Comparison of ENCODE assay signal across 1 cellular context in genomic region chr3:56782215-56782614, GRCh38.
TF ChIP-seq lines count a peak whose summit lies in the region.

No MANE protein-coding gene starts in this region.

TF ChIP-seq in HepG2, 621 proteins besides CTCF, POLR2A, EP300 and RAD21 (continued from another document and continues in another):
- no peak for TF ChIP-seq ATF7-NPFF (CRISPR knock-in tag; IDR thresholded peaks at IDR 0.05; ENCODE audit: low read depth)
- TF ChIP-seq XBP1 (CRISPR knock-in tag; IDR thresholded peaks at IDR 0.05): no peak
- no peak for TF ChIP-seq HNRNPH1 (optimal IDR thresholded peaks at IDR 0.05; ENCODE audit: low read depth, low read length)
- TF ChIP-seq ZBTB26 (CRISPR knock-in tag; IDR thresholded peaks at IDR 0.05; ENCODE audit: borderline replicate concordance): no peak
- TF ChIP-seq, protein P1, sequence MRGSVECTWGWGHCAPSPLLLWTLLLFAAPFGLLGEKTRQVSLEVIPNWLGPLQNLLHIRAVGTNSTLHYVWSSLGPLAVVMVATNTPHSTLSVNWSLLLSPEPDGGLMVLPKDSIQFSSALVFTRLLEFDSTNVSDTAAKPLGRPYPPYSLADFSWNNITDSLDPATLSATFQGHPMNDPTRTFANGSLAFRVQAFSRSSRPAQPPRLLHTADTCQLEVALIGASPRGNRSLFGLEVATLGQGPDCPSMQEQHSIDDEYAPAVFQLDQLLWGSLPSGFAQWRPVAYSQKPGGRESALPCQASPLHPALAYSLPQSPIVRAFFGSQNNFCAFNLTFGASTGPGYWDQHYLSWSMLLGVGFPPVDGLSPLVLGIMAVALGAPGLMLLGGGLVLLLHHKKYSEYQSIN (CRISPR knock-in tag; IDR thresholded peaks at IDR 0.05; ENCODE audit: borderline replicate concordance): no peak
- TF ChIP-seq ZNF350 (CRISPR knock-in tag; IDR thresholded peaks at IDR 0.05; ENCODE audit: borderline replicate concordance, low read depth): no peak
- no peak for TF ChIP-seq NBN (conservative IDR thresholded peaks at IDR 0.05)
- TF ChIP-seq ZNF260 (CRISPR knock-in tag; IDR thresholded peaks at IDR 0.05; ENCODE audit: borderline replicate concordance, low read depth): no peak
- no peak for TF ChIP-seq PRMT3 (CRISPR knock-in tag; IDR thresholded peaks at IDR 0.05; ENCODE audit: borderline replicate concordance, low read depth)
- peak; percentile 71 for TF ChIP-seq KDM6A (CRISPR knock-in tag; IDR thresholded peaks at IDR 0.05; ENCODE audit: low read depth)
- TF ChIP-seq ZEB1 (IDR thresholded peaks at IDR 0.05; ENCODE audit: insufficient replicate concordance, low read depth): no peak
- peak; percentile 96 for TF ChIP-seq RERE (CRISPR knock-in tag; IDR thresholded peaks at IDR 0.05; ENCODE audit: low read depth)
- TF ChIP-seq ZNF232 (CRISPR knock-in tag; IDR thresholded peaks at IDR 0.05; ENCODE audit: borderline replicate concordance): no peak; the same call in 1 of the 2 replicates
- TF ChIP-seq SYNCRIP (IDR thresholded peaks at IDR 0.05; ENCODE audit: insufficient read depth, low read depth, low read length): no peak
- TF ChIP-seq STAT5B (CRISPR knock-in tag; IDR thresholded peaks at IDR 0.05): no peak
- peak; percentile 16; the same call in 1 of the 2 replicates for TF ChIP-seq ZNF281 (CRISPR knock-in tag; IDR thresholded peaks at IDR 0.05; ENCODE audit: borderline replicate concordance)
- TF ChIP-seq ZNF484 (CRISPR knock-in tag; IDR thresholded peaks at IDR 0.05; ENCODE audit: borderline replicate concordance, low read depth): no peak
- TF ChIP-seq HOXA7 (CRISPR knock-in tag; IDR thresholded peaks at IDR 0.05): no peak
- TF ChIP-seq TP53 (CRISPR knock-in tag; conservative IDR thresholded peaks at IDR 0.05): no peak
- no peak for TF ChIP-seq SRSF4 (IDR thresholded peaks at IDR 0.05; ENCODE audit: low read depth, low read length, poor library complexity, severe bottlenecking)
- TF ChIP-seq, protein P2, sequence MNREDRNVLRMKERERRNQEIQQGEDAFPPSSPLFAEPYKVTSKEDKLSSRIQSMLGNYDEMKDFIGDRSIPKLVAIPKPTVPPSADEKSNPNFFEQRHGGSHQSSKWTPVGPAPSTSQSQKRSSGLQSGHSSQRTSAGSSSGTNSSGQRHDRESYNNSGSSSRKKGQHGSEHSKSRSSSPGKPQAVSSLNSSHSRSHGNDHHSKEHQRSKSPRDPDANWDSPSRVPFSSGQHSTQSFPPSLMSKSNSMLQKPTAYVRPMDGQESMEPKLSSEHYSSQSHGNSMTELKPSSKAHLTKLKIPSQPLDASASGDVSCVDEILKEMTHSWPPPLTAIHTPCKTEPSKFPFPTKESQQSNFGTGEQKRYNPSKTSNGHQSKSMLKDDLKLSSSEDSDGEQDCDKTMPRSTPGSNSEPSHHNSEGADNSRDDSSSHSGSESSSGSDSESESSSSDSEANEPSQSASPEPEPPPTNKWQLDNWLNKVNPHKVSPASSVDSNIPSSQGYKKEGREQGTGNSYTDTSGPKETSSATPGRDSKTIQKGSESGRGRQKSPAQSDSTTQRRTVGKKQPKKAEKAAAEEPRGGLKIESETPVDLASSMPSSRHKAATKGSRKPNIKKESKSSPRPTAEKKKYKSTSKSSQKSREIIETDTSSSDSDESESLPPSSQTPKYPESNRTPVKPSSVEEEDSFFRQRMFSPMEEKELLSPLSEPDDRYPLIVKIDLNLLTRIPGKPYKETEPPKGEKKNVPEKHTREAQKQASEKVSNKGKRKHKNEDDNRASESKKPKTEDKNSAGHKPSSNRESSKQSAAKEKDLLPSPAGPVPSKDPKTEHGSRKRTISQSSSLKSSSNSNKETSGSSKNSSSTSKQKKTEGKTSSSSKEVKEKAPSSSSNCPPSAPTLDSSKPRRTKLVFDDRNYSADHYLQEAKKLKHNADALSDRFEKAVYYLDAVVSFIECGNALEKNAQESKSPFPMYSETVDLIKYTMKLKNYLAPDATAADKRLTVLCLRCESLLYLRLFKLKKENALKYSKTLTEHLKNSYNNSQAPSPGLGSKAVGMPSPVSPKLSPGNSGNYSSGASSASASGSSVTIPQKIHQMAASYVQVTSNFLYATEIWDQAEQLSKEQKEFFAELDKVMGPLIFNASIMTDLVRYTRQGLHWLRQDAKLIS (CRISPR knock-in tag; IDR thresholded peaks at IDR 0.05): 0 out of 2 replicates have a peak, but pooled peaks have one; percentile 55
- no peak for TF ChIP-seq EED (CRISPR knock-in tag; IDR thresholded peaks at IDR 0.05)
- no peak for TF ChIP-seq ZNF570 (CRISPR knock-in tag; IDR thresholded peaks at IDR 0.05; ENCODE audit: borderline replicate concordance)
- no peak for TF ChIP-seq ZNF687 (CRISPR knock-in tag; IDR thresholded peaks at IDR 0.05)
- TF ChIP-seq, protein P3, sequence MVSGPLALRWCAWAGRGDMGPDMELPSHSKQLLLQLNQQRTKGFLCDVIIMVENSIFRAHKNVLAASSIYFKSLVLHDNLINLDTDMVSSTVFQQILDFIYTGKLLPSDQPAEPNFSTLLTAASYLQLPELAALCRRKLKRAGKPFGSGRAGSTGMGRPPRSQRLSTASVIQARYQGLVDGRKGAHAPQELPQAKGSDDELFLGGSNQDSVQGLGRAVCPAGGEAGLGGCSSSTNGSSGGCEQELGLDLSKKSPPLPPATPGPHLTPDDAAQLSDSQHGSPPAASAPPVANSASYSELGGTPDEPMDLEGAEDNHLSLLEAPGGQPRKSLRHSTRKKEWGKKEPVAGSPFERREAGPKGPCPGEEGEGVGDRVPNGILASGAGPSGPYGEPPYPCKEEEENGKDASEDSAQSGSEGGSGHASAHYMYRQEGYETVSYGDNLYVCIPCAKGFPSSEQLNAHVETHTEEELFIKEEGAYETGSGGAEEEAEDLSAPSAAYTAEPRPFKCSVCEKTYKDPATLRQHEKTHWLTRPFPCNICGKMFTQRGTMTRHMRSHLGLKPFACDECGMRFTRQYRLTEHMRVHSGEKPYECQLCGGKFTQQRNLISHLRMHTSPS (CRISPR knock-in tag; IDR thresholded peaks at IDR 0.05; ENCODE audit: low read depth): no peak
- TF ChIP-seq HNF1A (IDR thresholded peaks at IDR 0.05; ENCODE audit: low read depth): peak; percentile 70
- peak; percentile 48; the same call in 1 of the 2 replicates for TF ChIP-seq HNF1A (CRISPR knock-in tag; IDR thresholded peaks at IDR 0.05; ENCODE audit: borderline replicate concordance)
- no peak for TF ChIP-seq ZNF383 (CRISPR knock-in tag; IDR thresholded peaks at IDR 0.05; ENCODE audit: borderline replicate concordance)
- TF ChIP-seq THAP11 (CRISPR knock-in tag; IDR thresholded peaks at IDR 0.05): no peak
